24 cellular contexts compared by ENCODE assay signal in genomic region chr4:46656071-46656470, GRCh38.
"Had no signal": no experiment of that assay in that cellular context is flagged by ENCODE, and none has a peak within 500 bp of the region (broad histone marks: within the 10 kb centered on the region; RNA-seq: fewer than 3 reads in every experiment).

No MANE protein-coding gene starts in this region.

- H3K4me3 ChIP-seq: adrenal gland, heart right ventricle, left lung, lung, neural progenitor cell, spleen, upper lobe of right lung had no signal

- H3K36me3 ChIP-seq: adrenal gland, heart right ventricle, left lung, neural progenitor cell, spleen, upper lobe of right lung, WERI-Rb-1 had no signal

- H3K27me3 ChIP-seq: adrenal gland, heart right ventricle, left lung, neural progenitor cell, spleen, upper lobe of right lung had no signal

- H3K4me3 Mint-ChIP-seq: activated naive CD8-positive, alpha-beta T cell; activated T-cell treated with anti-CD3 and anti-CD28 coated beads, Interleukin-2, amount 50 U/mL, for 24 hours; activated T-helper 17 cell treated with anti-CD3 and anti-CD28 coated beads, Interleukin-2, amount 50 U/mL, for 72 hours; naive thymus-derived CD4-positive, alpha-beta T cell; neural progenitor cell had no signal

- ATAC-seq: activated T-helper 17 cell treated with anti-CD3 and anti-CD28 coated beads, Interleukin-2, amount 50 U/mL, for 72 hours; heart right ventricle; left lung; naive thymus-derived CD4-positive, alpha-beta T cell; upper lobe of right lung had no signal

- H3K27ac ChIP-seq: adrenal gland, heart right ventricle, left lung, neural progenitor cell, spleen, upper lobe of right lung, WERI-Rb-1 had no signal

- DNase-seq: activated CD4-positive, alpha-beta T cell treated with anti-CD3 and anti-CD28 coated beads, Interleukin-2, amount 50 U/mL, for 4 hours; activated CD8-positive, alpha-beta memory T cell treated with anti-CD3 and anti-CD28 coated beads for 24 hours; activated CD8-positive, alpha-beta memory T cell treated with anti-CD3 and anti-CD28 coated beads, Interleukin-2, amount 50 U/mL, for 4 hours; activated naive CD4-positive, alpha-beta T cell; activated T-cell treated with anti-CD3 and anti-CD28 coated beads, Interleukin-2, amount 50 U/mL, for 24 hours; adrenal gland; central memory CD4-positive, alpha-beta T cell; dermis blood vessel endothelial cell; effector CD8-positive, alpha-beta T cell; erythroblast; foreskin fibroblast; heart right ventricle; left lung; naive thymus-derived CD4-positive, alpha-beta T cell; retina; spleen; stimulated activated CD4-positive, alpha-beta T cell treated with anti-CD3 and anti-CD28 coated beads, Interleukin-4, amount 100 ng/mL, for 1 hour; stimulated activated naive CD4-positive, alpha-beta T cell; upper lobe of right lung; WERI-Rb-1 had no signal

- H3K27me3 Mint-ChIP-seq: activated naive CD8-positive, alpha-beta T cell; activated T-cell treated with anti-CD3 and anti-CD28 coated beads, Interleukin-2, amount 50 U/mL, for 24 hours; activated T-helper 17 cell treated with anti-CD3 and anti-CD28 coated beads, Interleukin-2, amount 50 U/mL, for 72 hours; naive thymus-derived CD4-positive, alpha-beta T cell had no signal

- H3K4me1 Mint-ChIP-seq: activated T-helper 17 cell treated with anti-CD3 and anti-CD28 coated beads, Interleukin-2, amount 50 U/mL, for 72 hours; naive thymus-derived CD4-positive, alpha-beta T cell; neural progenitor cell had no signal

- H3K27ac Mint-ChIP-seq: activated naive CD8-positive, alpha-beta T cell; activated T-cell treated with anti-CD3 and anti-CD28 coated beads, Interleukin-2, amount 50 U/mL, for 24 hours; activated T-helper 17 cell treated with anti-CD3 and anti-CD28 coated beads, Interleukin-2, amount 50 U/mL, for 72 hours; naive thymus-derived CD4-positive, alpha-beta T cell; neural progenitor cell had no signal

- H3K36me3 Mint-ChIP-seq: activated naive CD8-positive, alpha-beta T cell; naive thymus-derived CD4-positive, alpha-beta T cell; neural progenitor cell had no signal

- H3K4me1 ChIP-seq: adrenal gland, heart right ventricle, left lung, neural progenitor cell, spleen, upper lobe of right lung had no signal

- H3K9me3 ChIP-seq: adrenal gland, upper lobe of right lung had no signal

- H3K9me3 Mint-ChIP-seq: neural progenitor cell had no signal
